Comparison of ENCODE assay signal across 20 cellular contexts in the genomic region with DNA sequence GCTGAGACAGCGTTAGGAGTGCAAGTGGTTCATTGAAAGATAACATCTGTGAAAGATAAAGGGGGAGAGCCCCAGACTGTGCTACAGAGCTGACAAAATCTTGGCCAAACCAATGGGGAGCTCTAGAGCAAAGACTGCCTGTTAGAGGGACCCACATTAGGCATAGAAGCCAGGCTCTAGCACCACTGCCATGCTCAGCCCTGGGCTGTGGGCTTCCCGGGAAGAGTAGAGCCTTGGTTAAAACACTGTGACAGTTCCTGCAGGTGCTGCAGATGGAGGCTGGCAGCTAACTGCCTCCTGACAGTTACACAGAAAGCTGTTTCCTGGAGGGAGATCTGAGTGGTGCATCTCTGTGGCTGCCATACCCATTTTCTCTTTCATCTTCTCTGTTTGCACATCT. TPM values are rescaled to one million over a fixed set of nuclear protein-coding genes. Genes with fewer than 3 reads are reported as not detected.
A peak's percentile ranks its signal among the peaks of the same experiment; 100 is the strongest.
DNase-seq lines count a peak whose midpoint lies in the region; ATAC-seq and TF ChIP-seq lines count a peak whose summit lies in the region.
"Had no signal": no experiment of that assay in that cellular context is flagged by ENCODE, and none has a peak within 500 bp of the region (broad histone marks: within the 10 kb centered on the region; RNA-seq: fewer than 3 reads in every experiment).

No MANE protein-coding gene starts in this region.

- H3K9ac ChIP-seq in DND-41 (ENCODE audit: low read depth, low read length): peak overlapping the region; percentile 59

- H3K4me1 ChIP-seq in DND-41 (ENCODE audit: insufficient read depth, low read length): peaks cover 100% of the 10 kb centered on the region
- H3K4me1 ChIP-seq: A549, upper lobe of right lung had no signal

- no peak for TF ChIP-seq CTCF in DND-41 (IDR thresholded peaks at IDR 0.05; ENCODE audit: borderline replicate concordance, extremely low read depth, low read length, poor library complexity, severe bottlenecking)

- H3K27me3 ChIP-seq in DND-41 (ENCODE audit: insufficient read depth, low read length, poor library complexity): no peaks in the 10 kb centered on the region
- H3K27me3 ChIP-seq: esophagus muscularis mucosa, upper lobe of right lung had no signal

- H3K27ac Mint-ChIP-seq in activated CD4-positive, alpha-beta T cell treated with anti-CD3 and anti-CD28 coated beads for 36 hours: no peak overlapping the region
- H3K27ac Mint-ChIP-seq: stimulated activated naive B cell treated with anti-CD40 and anti-IgM and Interleukin-4, amounts not matched to agents 10 μg/mL and 1 μg/mL and 100 μg/mL, for 72 hours had no signal

- H4K20me1 ChIP-seq in DND-41 (ENCODE audit: insufficient read depth, low read length): no peaks in the 10 kb centered on the region

- POLR2A ChIA-PET in activated CD4-positive, alpha-beta T cell treated with anti-CD3 and anti-CD28 coated beads for 36 hours (lab: Charles Lee): no interaction called here

- no peaks in the 10 kb centered on the region for H3K9me3 ChIP-seq in DND-41 (ENCODE audit: insufficient read depth, low read length, severe bottlenecking)
- H3K9me3 ChIP-seq: A549, esophagus muscularis mucosa, upper lobe of right lung had no signal

- peaks cover 26% of the 10 kb centered on the region for H3K36me3 ChIP-seq in DND-41 (ENCODE audit: insufficient read depth, low read length)
- H3K36me3 ChIP-seq: esophagus muscularis mucosa, upper lobe of right lung had no signal

- peak overlapping the region in 1 of 2 experiments; percentile 31; a peak in 1 of 4 replicates for H3K4me3 ChIP-seq in DND-41 (ENCODE audit: low read depth in 1 of 2, low read length in 2 of 2)
- H3K4me3 ChIP-seq: A549, esophagus muscularis mucosa, SK-N-MC, upper lobe of right lung had no signal

- H2AFZ ChIP-seq in DND-41 (ENCODE audit: low read depth, low read length): no peak overlapping the region

- no peaks in the 10 kb centered on the region for H3K9me3 Mint-ChIP-seq in activated CD4-positive, alpha-beta T cell treated with anti-CD3 and anti-CD28 coated beads for 36 hours (ENCODE audit: low read depth)
- H3K9me3 Mint-ChIP-seq: CD8-positive, alpha-beta memory T cell; stimulated activated naive B cell treated with anti-CD40 and anti-IgM and Interleukin-4, amounts not matched to agents 10 μg/mL and 1 μg/mL and 100 μg/mL, for 72 hours had no signal

- H3K79me2 ChIP-seq in DND-41 (ENCODE audit: insufficient read depth, low read length): peaks cover 81% of the 10 kb centered on the region

- H3K27me3 Mint-ChIP-seq in activated CD4-positive, alpha-beta T cell treated with anti-CD3 and anti-CD28 coated beads for 36 hours: peaks cover 9% of the 10 kb centered on the region
- H3K27me3 Mint-ChIP-seq: CD8-positive, alpha-beta memory T cell; stimulated activated naive B cell treated with anti-CD40 and anti-IgM and Interleukin-4, amounts not matched to agents 10 μg/mL and 1 μg/mL and 100 μg/mL, for 72 hours had no signal

- peak overlapping the region; percentile 57 for H3K4me2 ChIP-seq in DND-41 (ENCODE audit: insufficient read depth, low read length)
- H3K4me2 ChIP-seq: A549 had no signal

- intact Hi-C loops in activated CD4-positive, alpha-beta T cell treated with anti-CD3 and anti-CD28 coated beads for 36 hours (cut with DNase I, micrococcal nuclease): no loop called here

- no peak overlapping the region for H3K4me3 Mint-ChIP-seq in activated CD4-positive, alpha-beta T cell treated with anti-CD3 and anti-CD28 coated beads for 36 hours
- H3K4me3 Mint-ChIP-seq: stimulated activated naive B cell treated with anti-CD40 and anti-IgM and Interleukin-4, amounts not matched to agents 10 μg/mL and 1 μg/mL and 100 μg/mL, for 72 hours had no signal

- no peaks in the 10 kb centered on the region for H3K36me3 Mint-ChIP-seq in activated CD4-positive, alpha-beta T cell treated with anti-CD3 and anti-CD28 coated beads for 36 hours (ENCODE audit: low read depth)
- H3K36me3 Mint-ChIP-seq: CD8-positive, alpha-beta memory T cell; stimulated activated naive B cell treated with anti-CD40 and anti-IgM and Interleukin-4, amounts not matched to agents 10 μg/mL and 1 μg/mL and 100 μg/mL, for 72 hours had no signal

- CTCF ChIA-PET in activated CD4-positive, alpha-beta T cell treated with anti-CD3 and anti-CD28 coated beads for 36 hours (lab: Charles Lee): interaction anchor here (0.7 to 9.5 kb wide), 5 partner anchors 8 to 18 kb away, joined by 3 to 102 read pairs (median 5); no protein-coding TSS in a partner anchor

- peaks cover 8% of the 10 kb centered on the region for H3K4me1 Mint-ChIP-seq in activated CD4-positive, alpha-beta T cell treated with anti-CD3 and anti-CD28 coated beads for 36 hours
- H3K4me1 Mint-ChIP-seq: stimulated activated naive B cell treated with anti-CD40 and anti-IgM and Interleukin-4, amounts not matched to agents 10 μg/mL and 1 μg/mL and 100 μg/mL, for 72 hours had no signal

- ATAC-seq in activated CD4-positive, alpha-beta T cell treated with anti-CD3 and anti-CD28 coated beads for 36 hours: peak; percentile 64
- peak; percentile 88 for ATAC-seq in DND-41 (ENCODE audit: insufficient read depth, low read depth)
- ATAC-seq: A549; left ventricle myocardium superior; stimulated activated naive B cell treated with anti-CD40 and anti-IgM and Interleukin-4, amounts not matched to agents 10 μg/mL and 1 μg/mL and 100 μg/mL, for 72 hours; upper lobe of right lung had no signal

- peak overlapping the region; percentile 97 for H3K27ac ChIP-seq in DND-41 (ENCODE audit: low read length)
- H3K27ac ChIP-seq: A549, esophagus muscularis mucosa, SK-N-MC, upper lobe of right lung had no signal

- DNase-seq in activated CD4-positive, alpha-beta T cell treated with anti-CD3 and anti-CD28 coated beads for 36 hours: no peak
- DNase-seq in activated CD4-positive, alpha-beta T cell treated with anti-CD3 and anti-CD28 coated beads for 4 hours: no peak
- DNase-seq in DND-41 (peak; percentile 95), NCI-H69 (lab: John Stamatoyannopoulos, UW) (peak; percentile 65), activated gamma-delta T cell treated with Interleukin-2 at 50 U/mL for 16 hours (no peak), glomerular visceral epithelial cell (ENCODE audit: extremely low spot score) (no peak), NCI-H187 treated with DMSO at 0.1 percent for 48 hours (lab: John Stamatoyannopoulos, UW) (no peak)
- DNase-seq in activated effector memory CD4-positive, alpha-beta T cell treated with Interleukin-2 at 50 U/mL for 16 hours: peak; percentile 19
- DNase-seq: CD8-positive, alpha-beta memory T cell; left ventricle myocardium superior; NCI-H2107; NCI-H748 treated with DMSO at 0.1 percent for 48 hours; stimulated activated naive B cell treated with anti-CD40 and anti-IgM and Interleukin-4, amounts not matched to agents 10 μg/mL and 1 μg/mL and 100 μg/mL, for 72 hours; upper lobe of right lung had no signal

RNA-seq across cellular contexts. Expression of a gene that starts 23.0 kb away (rescaled TPM):
- not detected for total RNA-seq in activated CD4-positive, alpha-beta T cell treated with anti-CD3 and anti-CD28 coated beads for 36 hours
- total RNA-seq: cardiac septum; CD8-positive, alpha-beta memory T cell; glomerular endothelial cell; left ventricle myocardium superior; mucosa of gallbladder; upper lobe of right lung had no signal

RNA-seq across cellular contexts. Expression of a gene that starts 36.9 kb away (rescaled TPM):
- total RNA-seq in activated CD4-positive, alpha-beta T cell treated with anti-CD3 and anti-CD28 coated beads for 36 hours: 10 to 100 TPM; 18.6 to 21.6 TPM

Comparison
In these comparisons a context has a peak if more than half of its experiments do, and no peak if none do; other contexts are left out.
1. DNase-seq: peak in DND-41 (single experiment), NCI-H69 (single experiment) and activated effector memory CD4-positive, alpha-beta T cell treated with Interleukin-2 at 50 U/mL for 16 hours (single experiment); none in activated CD4-positive, alpha-beta T cell treated with anti-CD3 and anti-CD28 coated beads for 36 hours (single experiment), activated CD4-positive, alpha-beta T cell treated with anti-CD3 and anti-CD28 coated beads for 4 hours (0 of 2), activated gamma-delta T cell treated with Interleukin-2 at 50 U/mL for 16 hours (single experiment), glomerular visceral epithelial cell (single experiment) and NCI-H187 treated with DMSO at 0.1 percent for 48 hours (single experiment).